ENCODE assay signal across 1 cellular context in genomic region chr15:41115652-41116115, GRCh38.
TF ChIP-seq lines count a peak whose summit lies in the region.

No MANE protein-coding gene starts in this region.

TF ChIP-seq in K562, 482 proteins besides CTCF, POLR2A, EP300 and RAD21 (continued from another document and continues in another):
- TF ChIP-seq, protein P1, sequence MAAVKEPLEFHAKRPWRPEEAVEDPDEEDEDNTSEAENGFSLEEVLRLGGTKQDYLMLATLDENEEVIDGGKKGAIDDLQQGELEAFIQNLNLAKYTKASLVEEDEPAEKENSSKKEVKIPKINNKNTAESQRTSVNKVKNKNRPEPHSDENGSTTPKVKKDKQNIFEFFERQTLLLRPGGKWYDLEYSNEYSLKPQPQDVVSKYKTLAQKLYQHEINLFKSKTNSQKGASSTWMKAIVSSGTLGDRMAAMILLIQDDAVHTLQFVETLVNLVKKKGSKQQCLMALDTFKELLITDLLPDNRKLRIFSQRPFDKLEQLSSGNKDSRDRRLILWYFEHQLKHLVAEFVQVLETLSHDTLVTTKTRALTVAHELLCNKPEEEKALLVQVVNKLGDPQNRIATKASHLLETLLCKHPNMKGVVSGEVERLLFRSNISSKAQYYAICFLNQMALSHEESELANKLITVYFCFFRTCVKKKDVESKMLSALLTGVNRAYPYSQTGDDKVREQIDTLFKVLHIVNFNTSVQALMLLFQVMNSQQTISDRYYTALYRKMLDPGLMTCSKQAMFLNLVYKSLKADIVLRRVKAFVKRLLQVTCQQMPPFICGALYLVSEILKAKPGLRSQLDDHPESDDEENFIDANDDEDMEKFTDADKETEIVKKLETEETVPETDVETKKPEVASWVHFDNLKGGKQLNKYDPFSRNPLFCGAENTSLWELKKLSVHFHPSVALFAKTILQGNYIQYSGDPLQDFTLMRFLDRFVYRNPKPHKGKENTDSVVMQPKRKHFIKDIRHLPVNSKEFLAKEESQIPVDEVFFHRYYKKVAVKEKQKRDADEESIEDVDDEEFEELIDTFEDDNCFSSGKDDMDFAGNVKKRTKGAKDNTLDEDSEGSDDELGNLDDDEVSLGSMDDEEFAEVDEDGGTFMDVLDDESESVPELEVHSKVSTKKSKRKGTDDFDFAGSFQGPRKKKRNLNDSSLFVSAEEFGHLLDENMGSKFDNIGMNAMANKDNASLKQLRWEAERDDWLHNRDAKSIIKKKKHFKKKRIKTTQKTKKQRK (IDR thresholded peaks at IDR 0.05; ENCODE audit: borderline replicate concordance, low read depth, low read length) = no peak
- TF ChIP-seq HCFC1 (IDR thresholded peaks at IDR 0.05; ENCODE audit: low read depth, low read length) = 0 out of 2 replicates have a peak, but pooled peaks have one; percentile 2
- TF ChIP-seq ZBED1 (IDR thresholded peaks at IDR 0.05) = no peak
- TF ChIP-seq MCM2 (IDR thresholded peaks at IDR 0.05; ENCODE audit: low read depth) = no peak
- TF ChIP-seq ZNF121 (CRISPR knock-in tag; conservative IDR thresholded peaks at IDR 0.05) = no peak
- TF ChIP-seq ZNF445 (CRISPR knock-in tag; IDR thresholded peaks at IDR 0.05; ENCODE audit: low read depth) = no peak
- no peak for TF ChIP-seq KLF10 (CRISPR knock-in tag; IDR thresholded peaks at IDR 0.05)
- TF ChIP-seq ZNF134 (CRISPR knock-in tag; conservative IDR thresholded peaks at IDR 0.05) = no peak
- 0 out of 2 replicates have a peak, but pooled peaks have one; percentile 12 for TF ChIP-seq BCOR (IDR thresholded peaks at IDR 0.05)
- TF ChIP-seq ZNF740 (CRISPR knock-in tag; IDR thresholded peaks at IDR 0.05) = no peak
- peak in 1 of 2 experiments; percentile 98; a peak in 1 of 4 replicates for TF ChIP-seq ZNF740 (tag; IDR thresholded peaks at IDR 0.05)
- TF ChIP-seq, protein P2, sequence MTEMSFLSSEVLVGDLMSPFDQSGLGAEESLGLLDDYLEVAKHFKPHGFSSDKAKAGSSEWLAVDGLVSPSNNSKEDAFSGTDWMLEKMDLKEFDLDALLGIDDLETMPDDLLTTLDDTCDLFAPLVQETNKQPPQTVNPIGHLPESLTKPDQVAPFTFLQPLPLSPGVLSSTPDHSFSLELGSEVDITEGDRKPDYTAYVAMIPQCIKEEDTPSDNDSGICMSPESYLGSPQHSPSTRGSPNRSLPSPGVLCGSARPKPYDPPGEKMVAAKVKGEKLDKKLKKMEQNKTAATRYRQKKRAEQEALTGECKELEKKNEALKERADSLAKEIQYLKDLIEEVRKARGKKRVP (CRISPR knock-in tag; IDR thresholded peaks at IDR 0.05) = no peak
- TF ChIP-seq COPS2 (conservative IDR thresholded peaks at IDR 0.05) = no peak
- TF ChIP-seq, protein P3, sequence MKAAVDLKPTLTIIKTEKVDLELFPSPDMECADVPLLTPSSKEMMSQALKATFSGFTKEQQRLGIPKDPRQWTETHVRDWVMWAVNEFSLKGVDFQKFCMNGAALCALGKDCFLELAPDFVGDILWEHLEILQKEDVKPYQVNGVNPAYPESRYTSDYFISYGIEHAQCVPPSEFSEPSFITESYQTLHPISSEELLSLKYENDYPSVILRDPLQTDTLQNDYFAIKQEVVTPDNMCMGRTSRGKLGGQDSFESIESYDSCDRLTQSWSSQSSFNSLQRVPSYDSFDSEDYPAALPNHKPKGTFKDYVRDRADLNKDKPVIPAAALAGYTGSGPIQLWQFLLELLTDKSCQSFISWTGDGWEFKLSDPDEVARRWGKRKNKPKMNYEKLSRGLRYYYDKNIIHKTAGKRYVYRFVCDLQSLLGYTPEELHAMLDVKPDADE (conservative IDR thresholded peaks at IDR 0.05; ENCODE audit: control insufficient read depth, low read depth, low read length) = peak; percentile 66; the same call in 1 of the 2 replicates
- TF ChIP-seq GABPA (tag; conservative IDR thresholded peaks at IDR 0.05; ENCODE audit: low read depth) = no peak
- TF ChIP-seq, protein P4, sequence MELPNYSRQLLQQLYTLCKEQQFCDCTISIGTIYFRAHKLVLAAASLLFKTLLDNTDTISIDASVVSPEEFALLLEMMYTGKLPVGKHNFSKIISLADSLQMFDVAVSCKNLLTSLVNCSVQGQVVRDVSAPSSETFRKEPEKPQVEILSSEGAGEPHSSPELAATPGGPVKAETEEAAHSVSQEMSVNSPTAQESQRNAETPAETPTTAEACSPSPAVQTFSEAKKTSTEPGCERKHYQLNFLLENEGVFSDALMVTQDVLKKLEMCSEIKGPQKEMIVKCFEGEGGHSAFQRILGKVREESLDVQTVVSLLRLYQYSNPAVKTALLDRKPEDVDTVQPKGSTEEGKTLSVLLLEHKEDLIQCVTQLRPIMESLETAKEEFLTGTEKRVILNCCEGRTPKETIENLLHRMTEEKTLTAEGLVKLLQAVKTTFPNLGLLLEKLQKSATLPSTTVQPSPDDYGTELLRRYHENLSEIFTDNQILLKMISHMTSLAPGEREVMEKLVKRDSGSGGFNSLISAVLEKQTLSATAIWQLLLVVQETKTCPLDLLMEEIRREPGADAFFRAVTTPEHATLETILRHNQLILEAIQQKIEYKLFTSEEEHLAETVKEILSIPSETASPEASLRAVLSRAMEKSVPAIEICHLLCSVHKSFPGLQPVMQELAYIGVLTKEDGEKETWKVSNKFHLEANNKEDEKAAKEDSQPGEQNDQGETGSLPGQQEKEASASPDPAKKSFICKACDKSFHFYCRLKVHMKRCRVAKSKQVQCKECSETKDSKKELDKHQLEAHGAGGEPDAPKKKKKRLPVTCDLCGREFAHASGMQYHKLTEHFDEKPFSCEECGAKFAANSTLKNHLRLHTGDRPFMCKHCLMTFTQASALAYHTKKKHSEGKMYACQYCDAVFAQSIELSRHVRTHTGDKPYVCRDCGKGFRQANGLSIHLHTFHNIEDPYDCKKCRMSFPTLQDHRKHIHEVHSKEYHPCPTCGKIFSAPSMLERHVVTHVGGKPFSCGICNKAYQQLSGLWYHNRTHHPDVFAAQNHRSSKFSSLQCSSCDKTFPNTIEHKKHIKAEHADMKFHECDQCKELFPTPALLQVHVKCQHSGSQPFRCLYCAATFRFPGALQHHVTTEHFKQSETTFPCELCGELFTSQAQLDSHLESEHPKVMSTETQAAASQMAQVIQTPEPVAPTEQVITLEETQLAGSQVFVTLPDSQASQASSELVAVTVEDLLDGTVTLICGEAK (IDR thresholded peaks at IDR 0.05) = no peak
- TF ChIP-seq, protein P4 (CRISPR knock-in tag; IDR thresholded peaks at IDR 0.05) = no peak
- no peak for TF ChIP-seq PCBP1 (IDR thresholded peaks at IDR 0.05; ENCODE audit: low read depth, low read length, poor library complexity, severe bottlenecking)
- TF ChIP-seq KAT2B (IDR thresholded peaks at IDR 0.05; ENCODE audit: low read depth, low read length) = no peak
- no peak; the same call in 1 of the 2 replicates for TF ChIP-seq CBX1 (IDR thresholded peaks at IDR 0.05; ENCODE audit: low read depth)
- no peak for TF ChIP-seq SMC3 (conservative IDR thresholded peaks at IDR 0.05; ENCODE audit: insufficient read depth, low read depth, low read length)
- no peak for TF ChIP-seq ZC3H11A (IDR thresholded peaks at IDR 0.05; ENCODE audit: low read depth, low read length)
- TF ChIP-seq MXD1 (CRISPR knock-in tag; IDR thresholded peaks at IDR 0.05; ENCODE audit: borderline replicate concordance, poor library complexity, severe bottlenecking) = peak; percentile 94
- TF ChIP-seq NR0B1 (IDR thresholded peaks at IDR 0.05; ENCODE audit: partially characterized antibody) = no peak
- TF ChIP-seq, protein P5, sequence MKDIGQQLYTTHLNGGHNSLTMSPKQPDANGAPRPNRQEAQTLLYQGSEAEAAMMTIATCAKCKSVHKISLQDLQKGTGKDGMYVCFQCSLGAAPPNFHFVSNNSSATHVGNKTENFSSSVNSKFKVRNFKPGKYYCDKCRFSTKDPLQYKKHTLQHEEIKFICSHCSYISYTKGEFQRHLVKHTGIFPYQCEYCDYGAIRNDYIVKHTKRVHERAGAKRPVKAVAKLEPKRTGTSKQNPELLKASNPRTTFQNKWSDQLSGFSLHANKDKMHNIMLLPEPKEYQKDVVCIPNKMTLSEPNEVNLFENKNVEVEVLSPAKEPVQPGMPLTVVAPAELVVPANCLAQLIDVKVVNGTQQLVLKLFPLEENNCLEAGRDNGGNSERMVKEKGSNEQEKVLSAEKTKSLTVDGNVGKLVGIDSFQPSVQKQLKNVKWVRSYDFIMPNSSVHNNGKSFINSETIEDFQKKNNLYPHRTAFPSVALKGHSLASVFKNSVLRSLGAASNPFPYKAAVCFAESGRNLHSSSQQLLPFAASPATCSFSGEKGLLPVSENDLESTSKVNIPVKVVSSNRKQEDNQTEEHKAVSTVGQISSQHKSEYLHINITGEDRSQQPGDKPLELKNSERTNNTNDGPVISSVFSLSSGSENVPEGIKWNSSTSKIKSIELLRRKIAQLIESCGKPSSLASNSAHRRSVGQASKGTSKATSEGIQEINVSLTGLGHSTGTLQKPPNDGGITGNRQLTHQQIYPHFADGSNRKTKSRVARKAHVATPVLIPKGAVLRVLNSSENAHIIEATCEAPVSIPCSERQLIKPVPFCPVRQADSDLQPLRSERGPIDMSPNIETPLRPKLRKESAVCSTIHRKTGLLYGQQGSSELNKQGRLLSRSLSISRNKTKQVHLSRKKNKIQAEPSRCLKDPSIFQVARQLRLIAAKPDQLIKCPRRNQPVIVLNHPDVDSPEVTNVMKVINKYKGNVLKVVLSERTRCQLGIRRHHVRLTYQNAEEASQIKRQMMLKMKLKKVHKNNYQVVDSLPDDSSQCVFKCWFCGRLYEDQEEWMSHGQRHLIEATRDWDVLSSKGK (CRISPR knock-in tag; IDR thresholded peaks at IDR 0.05) = no peak
- TF ChIP-seq U2AF1 (optimal IDR thresholded peaks at IDR 0.05; ENCODE audit: low read depth, low read length) = no peak
- TF ChIP-seq KHSRP (IDR thresholded peaks at IDR 0.05) = no peak
- TF ChIP-seq ZNF174 (CRISPR knock-in tag; IDR thresholded peaks at IDR 0.05) = no peak
- TF ChIP-seq ARID2 (IDR thresholded peaks at IDR 0.05) = no peak
- TF ChIP-seq, protein P6, sequence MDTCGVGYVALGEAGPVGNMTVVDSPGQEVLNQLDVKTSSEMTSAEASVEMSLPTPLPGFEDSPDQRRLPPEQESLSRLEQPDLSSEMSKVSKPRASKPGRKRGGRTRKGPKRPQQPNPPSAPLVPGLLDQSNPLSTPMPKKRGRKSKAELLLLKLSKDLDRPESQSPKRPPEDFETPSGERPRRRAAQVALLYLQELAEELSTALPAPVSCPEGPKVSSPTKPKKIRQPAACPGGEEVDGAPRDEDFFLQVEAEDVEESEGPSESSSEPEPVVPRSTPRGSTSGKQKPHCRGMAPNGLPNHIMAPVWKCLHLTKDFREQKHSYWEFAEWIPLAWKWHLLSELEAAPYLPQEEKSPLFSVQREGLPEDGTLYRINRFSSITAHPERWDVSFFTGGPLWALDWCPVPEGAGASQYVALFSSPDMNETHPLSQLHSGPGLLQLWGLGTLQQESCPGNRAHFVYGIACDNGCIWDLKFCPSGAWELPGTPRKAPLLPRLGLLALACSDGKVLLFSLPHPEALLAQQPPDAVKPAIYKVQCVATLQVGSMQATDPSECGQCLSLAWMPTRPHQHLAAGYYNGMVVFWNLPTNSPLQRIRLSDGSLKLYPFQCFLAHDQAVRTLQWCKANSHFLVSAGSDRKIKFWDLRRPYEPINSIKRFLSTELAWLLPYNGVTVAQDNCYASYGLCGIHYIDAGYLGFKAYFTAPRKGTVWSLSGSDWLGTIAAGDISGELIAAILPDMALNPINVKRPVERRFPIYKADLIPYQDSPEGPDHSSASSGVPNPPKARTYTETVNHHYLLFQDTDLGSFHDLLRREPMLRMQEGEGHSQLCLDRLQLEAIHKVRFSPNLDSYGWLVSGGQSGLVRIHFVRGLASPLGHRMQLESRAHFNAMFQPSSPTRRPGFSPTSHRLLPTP (IDR thresholded peaks at IDR 0.05; ENCODE audit: borderline replicate concordance, extremely low read depth, insufficient read length) = no peak
- no peak for TF ChIP-seq CREB1 (IDR thresholded peaks at IDR 0.05)
- no peak for TF ChIP-seq CREB1 (CRISPR knock-in tag; IDR thresholded peaks at IDR 0.05)
- TF ChIP-seq MTF1 (CRISPR knock-in tag; IDR thresholded peaks at IDR 0.05; ENCODE audit: borderline replicate concordance) = no peak
- TF ChIP-seq SRSF9 (IDR thresholded peaks at IDR 0.05; ENCODE audit: borderline replicate concordance, low read depth, low read length) = no peak
